ENCODE assay signal across 8 cellular contexts in genomic region chr17:5249615-5250014, GRCh38. TPM values are rescaled to one million over a fixed set of nuclear protein-coding genes. Genes with fewer than 3 reads are reported as not detected.
DNase-seq lines count a peak whose midpoint lies in the region; ATAC-seq lines count a peak whose summit lies in the region.

No MANE protein-coding gene starts in this region.

- peak; percentile 29 to 35 for DNase-seq in AML-193 (lab: John Stamatoyannopoulos, UW)
- peak; percentile 60 to 78 for DNase-seq in HAP-1 (ENCODE audit: low spot score in 2 of 2)
- peak; percentile 64 to 73 for DNase-seq in NCI-H526 (lab: John Stamatoyannopoulos, UW)
- DNase-seq in activated CD4-positive, alpha-beta T cell treated with anti-CD3 and anti-CD28 coated beads, Interleukin-2, amount 50 U/mL, for 4 hours = peak; percentile 49 to 52
- peak; percentile 31 for DNase-seq in effector CD8-positive, alpha-beta T cell (lab: John Stamatoyannopoulos, UW)
- DNase-seq in mesenchymal stem cell = peak; percentile 86
- peak; percentile 22 for DNase-seq in stimulated activated CD8-positive, alpha-beta memory T cell treated with anti-CD3 and anti-CD28 coated beads, Interleukin-7, amount 100 ng/mL, for 24 hours (ENCODE audit: low read depth)

- no peak overlapping the region for H3K23ac ChIP-seq in mesenchymal stem cell (ENCODE audit: low read length in 2 of 2)

- H2BK120ac ChIP-seq in mesenchymal stem cell (ENCODE audit: low read depth, low read length) = no peak overlapping the region

- H3K36me3 ChIP-seq in HAP-1 (replicated peaks) = no peaks in the 10 kb centered on the region
- no peaks in the 10 kb centered on the region for H3K36me3 ChIP-seq in mesenchymal stem cell (ENCODE audit: control insufficient read depth in 1 of 2, insufficient read depth in 2 of 2, low read depth in 1 of 2, low read length in 2 of 2)

- no peak overlapping the region for H2AK5ac ChIP-seq in mesenchymal stem cell (ENCODE audit: low read length, severe bottlenecking)

- no peaks in the 10 kb centered on the region for H3K9me3 ChIP-seq in HAP-1
- no peaks in the 10 kb centered on the region for H3K9me3 ChIP-seq in mesenchymal stem cell (ENCODE audit: control insufficient read depth, low read length)

- no peaks in the 10 kb centered on the region for H3K27me3 ChIP-seq in HAP-1 (ENCODE audit: low read depth)
- H3K27me3 ChIP-seq in mesenchymal stem cell (ENCODE audit: control insufficient read depth in 1 of 2, insufficient read depth in 1 of 2, low read length in 2 of 2) = peaks cover 0 to 7% of the 10 kb centered on the region in 2 experiments

- H2BK12ac ChIP-seq in mesenchymal stem cell (ENCODE audit: low read length in 2 of 2) = no peak overlapping the region

- no peak overlapping the region for H3K9ac ChIP-seq in mesenchymal stem cell (ENCODE audit: low read length)

- H3K14ac ChIP-seq in mesenchymal stem cell (ENCODE audit: low read length in 2 of 2) = no peak overlapping the region

- in situ Hi-C loops in HAP-1 (cut with MboI; ENCODE audit: low sequenced_read_pairs) = no loop called here

- no peak overlapping the region for H3K27ac ChIP-seq in mesenchymal stem cell (ENCODE audit: low read length, poor library complexity, severe bottlenecking)

- no peak overlapping the region for H4K8ac ChIP-seq in mesenchymal stem cell (ENCODE audit: low read length)

- H3K18ac ChIP-seq in mesenchymal stem cell (ENCODE audit: low read depth in 1 of 2, low read length in 2 of 2) = no peak overlapping the region

- 10% methylated on average over 1 of the region's 4 CpGs for WGBS in mesenchymal stem cell

- peak overlapping the region; percentile 3 for H2AFZ ChIP-seq in mesenchymal stem cell (ENCODE audit: low read depth, low read length)

- H2BK5ac ChIP-seq in mesenchymal stem cell (ENCODE audit: low read depth, low read length, poor library complexity, severe bottlenecking) = no peak overlapping the region

- H4K91ac ChIP-seq in mesenchymal stem cell (ENCODE audit: low read length) = no peak overlapping the region

- no peak overlapping the region for H2BK15ac ChIP-seq in mesenchymal stem cell (ENCODE audit: low read depth, poor library complexity, severe bottlenecking)

- H3K4me2 ChIP-seq in mesenchymal stem cell (ENCODE audit: low read length, poor library complexity, severe bottlenecking) = no peak overlapping the region

- no peak overlapping the region for H3K4me3 ChIP-seq in HAP-1
- H3K4me3 ChIP-seq in mesenchymal stem cell (ENCODE audit: insufficient read depth in 1 of 2, low read depth in 1 of 2, low read length in 2 of 2) = no peak overlapping the region

- no peaks in the 10 kb centered on the region for H3K79me1 ChIP-seq in mesenchymal stem cell (replicated peaks; ENCODE audit: low read length, poor library complexity, severe bottlenecking)

- H3K4ac ChIP-seq in mesenchymal stem cell (ENCODE audit: low read depth in 1 of 2, low read length in 2 of 2) = no peak overlapping the region

- ATAC-seq in GM18868 (IDR thresholded peaks at IDR 0.05; ENCODE audit: unreplicated experiment) = no peak

- H3K4me1 ChIP-seq in HAP-1 = no peaks in the 10 kb centered on the region
- peaks cover 4% of the 10 kb centered on the region for H3K4me1 ChIP-seq in mesenchymal stem cell (ENCODE audit: control insufficient read depth, insufficient read depth, low read depth, low read length)

RNA-seq across cellular contexts. Expression of gene SCIMP, which starts 15.0 kb away (rescaled TPM):
- polyA plus RNA-seq in mesenchymal stem cell (2013, experiment 1 of 2) = not detected
- not detected for polyA plus RNA-seq in mesenchymal stem cell (2013, experiment 2 of 2)

RNA-seq across cellular contexts. Expression of gene RABEP1, which starts 32.5 kb away (rescaled TPM):
- 35.9 TPM for polyA plus RNA-seq in mesenchymal stem cell (2013, experiment 1 of 2)
- 36.2 TPM for polyA plus RNA-seq in mesenchymal stem cell (2013, experiment 2 of 2)

RNA-seq across cellular contexts. Expression of gene ZNF594, which starts 57.9 kb away (rescaled TPM):
- polyA plus RNA-seq in mesenchymal stem cell (2013, experiment 1 of 2) = 1.0 TPM
- 0.96 TPM for polyA plus RNA-seq in mesenchymal stem cell (2013, experiment 2 of 2)

Comparison
In these comparisons a context has a peak if more than half of its experiments do, and no peak if none do; other contexts are left out.
1. DNase-seq: peak in every context shown above with its lines; median percentile 86 in mesenchymal stem cell; 69 in HAP-1; 68 in NCI-H526; 50 in activated CD4-positive, alpha-beta T cell treated with anti-CD3 and anti-CD28 coated beads, Interleukin-2, amount 50 U/mL, for 4 hours; 32 in AML-193; 31 in effector CD8-positive, alpha-beta T cell; 22 in stimulated activated CD8-positive, alpha-beta memory T cell treated with anti-CD3 and anti-CD28 coated beads, Interleukin-7, amount 100 ng/mL, for 24 hours.